13 cellular contexts compared by ENCODE assay signal in the genomic region with DNA sequence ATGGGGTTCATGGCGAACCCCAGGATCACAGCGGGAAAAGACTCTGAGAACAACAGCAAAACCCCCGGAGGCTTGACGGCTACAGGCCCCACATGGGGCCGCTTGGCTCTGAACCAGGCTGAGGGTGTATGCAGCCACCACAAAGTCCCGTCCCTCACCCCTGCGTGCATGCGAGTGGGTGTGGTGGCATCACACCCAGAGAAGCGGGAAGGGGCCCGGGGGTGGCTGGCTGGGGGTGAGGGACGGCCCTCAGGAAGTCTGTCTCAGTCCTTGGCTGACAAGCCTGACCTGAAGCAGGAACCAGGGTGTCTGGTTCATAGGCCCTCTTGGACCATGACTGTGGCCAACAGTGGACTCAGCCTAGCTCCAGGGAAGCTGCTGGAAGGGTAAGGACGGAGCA.
"Had no signal": no experiment of that assay in that cellular context is flagged by ENCODE, and none has a peak within 500 bp of the region (broad histone marks: within the 10 kb centered on the region; RNA-seq: fewer than 3 reads in every experiment).

No MANE protein-coding gene starts in this region.

- H3K4me3 Mint-ChIP-seq: mesothelial cell of epicardium; stimulated activated memory B cell treated with anti-CD40 and anti-IgM and Interleukin-4, amounts not matched to agents 10 μg/mL and 1 μg/mL and 100 μg/mL, for 72 hours; T-helper 17 cell had no signal

- H3K9me3 ChIP-seq: gastroesophageal sphincter, thyroid gland had no signal

- H3K4me1 ChIP-seq: thyroid gland had no signal

- H3K9me3 Mint-ChIP-seq: mesothelial cell of epicardium; stimulated activated memory B cell treated with anti-CD40 and anti-IgM and Interleukin-4, amounts not matched to agents 10 μg/mL and 1 μg/mL and 100 μg/mL, for 72 hours had no signal

- H3K27ac Mint-ChIP-seq: mesothelial cell of epicardium; stimulated activated memory B cell treated with anti-CD40 and anti-IgM and Interleukin-4, amounts not matched to agents 10 μg/mL and 1 μg/mL and 100 μg/mL, for 72 hours; T-helper 17 cell had no signal

- H3K27me3 Mint-ChIP-seq: stimulated activated memory B cell treated with anti-CD40 and anti-IgM and Interleukin-4, amounts not matched to agents 10 μg/mL and 1 μg/mL and 100 μg/mL, for 72 hours; T-helper 17 cell had no signal

- H3K27me3 ChIP-seq: gastroesophageal sphincter, hepatocyte, thyroid gland had no signal

- H3K27ac ChIP-seq: epithelial cell of prostate, gastroesophageal sphincter, hepatocyte, thyroid gland had no signal

- H3K4me1 Mint-ChIP-seq: T-helper 17 cell had no signal

- H3K36me3 ChIP-seq: thyroid gland had no signal

- H3K4me3 ChIP-seq: gastroesophageal sphincter, hepatocyte, thyroid gland had no signal

- DNase-seq: activated CD4-positive, alpha-beta T cell treated with anti-CD3 and anti-CD28 coated beads, Interleukin-2, amount 50 U/mL, for 1 hour; activated CD4-positive, CD25-positive, alpha-beta regulatory T cell; activated naive CD4-positive, alpha-beta T cell; cerebellar nuclear complex; dermis blood vessel endothelial cell; stimulated activated CD4-positive, alpha-beta T cell treated with anti-CD3 and anti-CD28 coated beads, Interleukin-2, amount 100 ng/mL, for 48 hours; T-helper 17 cell; thyroid gland had no signal
